Comparison of ENCODE assay signal across 8 cellular contexts in the genomic region with DNA sequence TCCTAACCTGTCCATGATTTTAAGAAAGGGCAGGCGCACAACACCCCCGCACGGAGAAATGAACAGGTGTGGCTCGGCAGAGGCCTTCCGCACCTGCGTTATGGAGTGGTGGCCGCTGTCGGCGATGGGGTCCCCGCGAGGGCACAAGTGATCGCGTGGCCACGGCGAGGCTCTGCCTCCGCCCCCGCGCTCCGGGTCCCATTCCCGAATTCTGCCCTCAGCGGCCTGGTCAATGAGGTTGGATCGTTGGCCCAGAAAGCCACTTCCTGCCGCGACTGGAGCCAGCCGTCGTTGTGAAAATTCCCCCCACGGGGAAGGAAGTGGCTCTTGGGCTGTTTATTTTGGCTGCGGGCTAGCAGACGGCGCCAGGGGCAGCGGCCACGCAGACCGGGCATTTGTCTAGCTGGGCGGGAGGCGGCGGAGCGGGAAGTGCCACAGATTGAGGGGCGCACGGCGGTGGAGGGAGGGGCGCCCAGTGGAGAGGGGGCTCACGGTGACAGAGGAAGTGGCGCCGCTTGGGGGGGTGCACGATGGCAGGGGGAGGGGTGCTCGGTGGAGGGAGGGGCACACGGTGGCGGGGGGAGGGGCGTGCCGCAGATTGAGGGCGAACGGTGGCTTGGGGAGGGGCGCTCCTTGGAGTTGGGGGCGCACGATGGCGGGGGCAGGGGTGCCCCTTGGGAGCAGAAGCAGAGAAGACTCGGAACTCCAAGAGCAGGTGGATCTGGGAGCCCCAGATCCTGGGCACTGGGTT. TPM values are rescaled to one million over a fixed set of nuclear protein-coding genes. Genes with fewer than 3 reads are reported as not detected.
DNase-seq lines count a peak whose midpoint lies in the region; ATAC-seq and TF ChIP-seq lines count a peak whose summit lies in the region.

No MANE protein-coding gene starts in this region.

- TF ChIP-seq CTCF in fibroblast of pulmonary artery (IDR thresholded peaks at IDR 0.05; ENCODE audit: low read length, missing control alignments) (no peak), nephron (IDR thresholded peaks at IDR 0.05; ENCODE audit: unreplicated experiment in 3 of 3) (no peak)

- H3K36me3 Mint-ChIP-seq in nephron (ENCODE audit: low read depth): peaks cover 9% of the 10 kb centered on the region

- H3K4me3 Mint-ChIP-seq in nephron: peak overlapping the region; percentile 81 to 85 (median 83)

- H3K4me1 Mint-ChIP-seq in nephron: peaks cover 53% of the 10 kb centered on the region

- peak; percentile 16 for DNase-seq in activated T-cell treated with anti-CD3 and anti-CD28 coated beads for 1 hour (ENCODE audit: low read depth)
- DNase-seq in activated T-cell treated with anti-CD3 and anti-CD28 coated beads for 4 hours: no peak
- DNase-seq in NCI-H460 (ENCODE audit: extremely low read depth, low read depth): peak; percentile 26
- peak; percentile 37 for DNase-seq in activated T-cell treated with anti-CD3 and anti-CD28 coated beads, Interleukin-2, amount 50 U/mL, for 1 hour
- peak; percentile 69 for DNase-seq in fibroblast of pulmonary artery (ENCODE audit: low read depth)
- DNase-seq in NCI-H1694 treated with DMSO at 0.1 percent for 48 hours (lab: John Stamatoyannopoulos, UW): no peak

- H3K27me3 Mint-ChIP-seq in nephron (ENCODE audit: low read depth): no peaks in the 10 kb centered on the region

- H3K27ac Mint-ChIP-seq in nephron: peak overlapping the region; percentile 74 to 97 (median 90)

- H3K9me3 Mint-ChIP-seq in nephron: no peaks in the 10 kb centered on the region

- H3K4me3 ChIP-seq in fibroblast of pulmonary artery (replicated peaks; ENCODE audit: low read depth, low read length): peak overlapping the region; percentile 44

- ATAC-seq in HG02884 (IDR thresholded peaks at IDR 0.05; ENCODE audit: unreplicated experiment): no peak

RNA-seq across cellular contexts. Expression of a gene that starts 25.0 kb away (rescaled TPM):
- 5.9 and 9.7 TPM in 2 replicates for total RNA-seq in NCI-H460 (2014; rRNA removed; shearing (Covaris generic))
- 31.7 and 38.8 TPM in 2 replicates for polyA plus RNA-seq in NCI-H460 (2014; cell fraction: nucleus; rRNA removed)

Comparison
In these comparisons a context has a peak if more than half of its experiments do, and no peak if none do; other contexts are left out.
1. DNase-seq: peak in activated T-cell treated with anti-CD3 and anti-CD28 coated beads for 1 hour (single experiment), NCI-H460 (single experiment), activated T-cell treated with anti-CD3 and anti-CD28 coated beads, Interleukin-2, amount 50 U/mL, for 1 hour (single experiment) and fibroblast of pulmonary artery (single experiment); none in activated T-cell treated with anti-CD3 and anti-CD28 coated beads for 4 hours (single experiment) and NCI-H1694 treated with DMSO at 0.1 percent for 48 hours (single experiment).